Comparison of ENCODE assay signal across 8 cellular contexts in genomic region chr7:151167197-151167911, GRCh38. TPM values are rescaled to one million over a fixed set of nuclear protein-coding genes. Genes with fewer than 3 reads are reported as not detected.
A peak's percentile ranks its signal among the peaks of the same experiment; 100 is the strongest.
DNase-seq lines count a peak whose midpoint lies in the region; ATAC-seq and TF ChIP-seq lines count a peak whose summit lies in the region.

TSS of gene GBX1 (minus strand) at chr7:151167694. CDS start at chr7:151167548, 146 bp downstream.

- TF ChIP-seq CTCF in OCI-LY3 (IDR thresholded peaks at IDR 0.05; ENCODE audit: low read depth, low read length) (no peak), mucosa of descending colon (IDR thresholded peaks at IDR 0.05) (no peak), uterus (IDR thresholded peaks at IDR 0.05) (peak in 2 of 4 experiments; percentile 17 to 18)

- intact Hi-C loops in mucosa of descending colon (cut with DNase I, micrococcal nuclease) (loop anchor here in 1 of 2 donors (5.0 kb wide), 1 partner anchor 40 kb away; no protein-coding TSS in a partner anchor), uterus (cut with DNase I; ENCODE audit: low total_unique reads) (no loop called here)

- H3K27ac ChIP-seq in OCI-LY3 (ENCODE audit: low read length) (no peak within 1 kb of the TSS), duodenal mucosa (ENCODE audit: low read depth, low read length) (no peak within 1 kb of the TSS), uterus (no peak within 1 kb of the TSS)

- peak within 1 kb of the TSS; percentile 47 for H3K4me2 ChIP-seq in OCI-LY3 (ENCODE audit: low read length)

- H3K27me3 ChIP-seq in OCI-LY3 (ENCODE audit: low read depth, low read length): peaks cover 64% of the 10 kb centered on the region
- H3K27me3 ChIP-seq in duodenal mucosa (ENCODE audit: control insufficient read depth in 1 of 2, insufficient read depth in 2 of 2, low read length in 2 of 2): peaks cover 50 to 56% of the 10 kb centered on the region in 2 donors
- peaks cover 7 to 24% of the 10 kb centered on the region in 2 donors for H3K27me3 ChIP-seq in uterus

- no peak for DNase-seq in mucosa of descending colon
- DNase-seq in SHP77 treated with DMSO at 0.1 percent for 48 hours (lab: John Stamatoyannopoulos, UW): no peak
- no peak for DNase-seq in uterus

- H2AFZ ChIP-seq in OCI-LY3 (ENCODE audit: low read depth, low read length): no peak within 1 kb of the TSS

- no peaks in the 10 kb centered on the region for H3K79me2 ChIP-seq in OCI-LY3 (ENCODE audit: low read length)

- H3K4me1 ChIP-seq in ES-I3 (ENCODE audit: insufficient read depth, low read length): no peaks in the 10 kb centered on the region
- H3K4me1 ChIP-seq in OCI-LY3 (ENCODE audit: low read length): peaks cover 6% of the 10 kb centered on the region
- H3K4me1 ChIP-seq in duodenal mucosa (ENCODE audit: control insufficient read depth in 1 of 2, insufficient read depth in 2 of 2, low read length in 2 of 2): peaks cover 4% of the 10 kb centered on the region in 2 donors
- H3K4me1 ChIP-seq in mucosa of descending colon (ENCODE audit: low read depth): peaks cover 17% of the 10 kb centered on the region
- peaks cover 0 to 15% of the 10 kb centered on the region in 2 donors for H3K4me1 ChIP-seq in uterus

- H3K9ac ChIP-seq in ES-I3 (ENCODE audit: low read depth, low read length): peak within 1 kb of the TSS; percentile 54
- H3K9ac ChIP-seq in OCI-LY3 (ENCODE audit: low read length): no peak within 1 kb of the TSS
- H3K9ac ChIP-seq in duodenal mucosa (ENCODE audit: low read depth in 1 of 2, low read length in 2 of 2): no peak within 1 kb of the TSS

- peak; percentile 54 for ATAC-seq in mucosa of descending colon
- ATAC-seq in HG03457 (IDR thresholded peaks at IDR 0.05; ENCODE audit: unreplicated experiment): no peak
- ATAC-seq in HG02588 (IDR thresholded peaks at IDR 0.05; ENCODE audit: unreplicated experiment): no peak

- no peaks in the 10 kb centered on the region for H3K36me3 ChIP-seq in ES-I3 (ENCODE audit: insufficient read depth, low read length)
- no peaks in the 10 kb centered on the region for H3K36me3 ChIP-seq in OCI-LY3 (replicated peaks; ENCODE audit: low read depth, low read length)
- H3K36me3 ChIP-seq in duodenal mucosa (ENCODE audit: control insufficient read depth in 1 of 2, insufficient read depth in 2 of 2, low read length in 2 of 2): no peaks in the 10 kb centered on the region
- H3K36me3 ChIP-seq in mucosa of descending colon (ENCODE audit: low read depth): no peaks in the 10 kb centered on the region
- H3K36me3 ChIP-seq in uterus: no peaks in the 10 kb centered on the region

- H3K9me3 ChIP-seq in ES-I3 (ENCODE audit: control insufficient read depth, insufficient read depth, low read length) (no peaks in the 10 kb centered on the region), OCI-LY3 (ENCODE audit: insufficient read depth, low read length) (no peaks in the 10 kb centered on the region), duodenal mucosa (ENCODE audit: control insufficient read depth in 1 of 2, low read length in 2 of 2) (no peaks in the 10 kb centered on the region), mucosa of descending colon (no peaks in the 10 kb centered on the region), uterus (no peaks in the 10 kb centered on the region)

- TF ChIP-seq POLR2A in uterus (IDR thresholded peaks at IDR 0.05): no peak

- H3K4me3 ChIP-seq in OCI-LY3 (ENCODE audit: low read length): peak within 1 kb of the TSS; percentile 48
- H3K4me3 ChIP-seq in duodenal mucosa (ENCODE audit: low read depth in 1 of 2, low read length in 2 of 2): peak within 1 kb of the TSS; percentile 47 to 55
- no peak within 1 kb of the TSS for H3K4me3 ChIP-seq in mucosa of descending colon
- H3K4me3 ChIP-seq in uterus: peak within 1 kb of the TSS in 1 of 2 donors; percentile 34

- H4K20me1 ChIP-seq in OCI-LY3 (ENCODE audit: insufficient read depth, low read length): no peaks in the 10 kb centered on the region

RNA-seq across cellular contexts. Expression of gene GBX1, which starts in this region (rescaled TPM):
- total RNA-seq in mucosa of descending colon (not detected), uterus (under 1 TPM in 1 of 4 donors, not detected in 3; 0.41 TPM)

Comparison
In these comparisons a context has a peak if more than half of its experiments do, and no peak if none do; other contexts are left out.
1. Peak in ATAC-seq in mucosa of descending colon; RNA of the gene not detected or under 1 TPM.